Comparison of ENCODE assay signal across 2 cellular contexts in genomic region chr7:20346577-20346976, GRCh38.
TF ChIP-seq lines count a peak whose summit lies in the region.

No MANE protein-coding gene starts in this region.

TF ChIP-seq in GM23338, 12 proteins besides CTCF, POLR2A, EP300 and RAD21 (continued from another document):
- TF ChIP-seq, protein P1, sequence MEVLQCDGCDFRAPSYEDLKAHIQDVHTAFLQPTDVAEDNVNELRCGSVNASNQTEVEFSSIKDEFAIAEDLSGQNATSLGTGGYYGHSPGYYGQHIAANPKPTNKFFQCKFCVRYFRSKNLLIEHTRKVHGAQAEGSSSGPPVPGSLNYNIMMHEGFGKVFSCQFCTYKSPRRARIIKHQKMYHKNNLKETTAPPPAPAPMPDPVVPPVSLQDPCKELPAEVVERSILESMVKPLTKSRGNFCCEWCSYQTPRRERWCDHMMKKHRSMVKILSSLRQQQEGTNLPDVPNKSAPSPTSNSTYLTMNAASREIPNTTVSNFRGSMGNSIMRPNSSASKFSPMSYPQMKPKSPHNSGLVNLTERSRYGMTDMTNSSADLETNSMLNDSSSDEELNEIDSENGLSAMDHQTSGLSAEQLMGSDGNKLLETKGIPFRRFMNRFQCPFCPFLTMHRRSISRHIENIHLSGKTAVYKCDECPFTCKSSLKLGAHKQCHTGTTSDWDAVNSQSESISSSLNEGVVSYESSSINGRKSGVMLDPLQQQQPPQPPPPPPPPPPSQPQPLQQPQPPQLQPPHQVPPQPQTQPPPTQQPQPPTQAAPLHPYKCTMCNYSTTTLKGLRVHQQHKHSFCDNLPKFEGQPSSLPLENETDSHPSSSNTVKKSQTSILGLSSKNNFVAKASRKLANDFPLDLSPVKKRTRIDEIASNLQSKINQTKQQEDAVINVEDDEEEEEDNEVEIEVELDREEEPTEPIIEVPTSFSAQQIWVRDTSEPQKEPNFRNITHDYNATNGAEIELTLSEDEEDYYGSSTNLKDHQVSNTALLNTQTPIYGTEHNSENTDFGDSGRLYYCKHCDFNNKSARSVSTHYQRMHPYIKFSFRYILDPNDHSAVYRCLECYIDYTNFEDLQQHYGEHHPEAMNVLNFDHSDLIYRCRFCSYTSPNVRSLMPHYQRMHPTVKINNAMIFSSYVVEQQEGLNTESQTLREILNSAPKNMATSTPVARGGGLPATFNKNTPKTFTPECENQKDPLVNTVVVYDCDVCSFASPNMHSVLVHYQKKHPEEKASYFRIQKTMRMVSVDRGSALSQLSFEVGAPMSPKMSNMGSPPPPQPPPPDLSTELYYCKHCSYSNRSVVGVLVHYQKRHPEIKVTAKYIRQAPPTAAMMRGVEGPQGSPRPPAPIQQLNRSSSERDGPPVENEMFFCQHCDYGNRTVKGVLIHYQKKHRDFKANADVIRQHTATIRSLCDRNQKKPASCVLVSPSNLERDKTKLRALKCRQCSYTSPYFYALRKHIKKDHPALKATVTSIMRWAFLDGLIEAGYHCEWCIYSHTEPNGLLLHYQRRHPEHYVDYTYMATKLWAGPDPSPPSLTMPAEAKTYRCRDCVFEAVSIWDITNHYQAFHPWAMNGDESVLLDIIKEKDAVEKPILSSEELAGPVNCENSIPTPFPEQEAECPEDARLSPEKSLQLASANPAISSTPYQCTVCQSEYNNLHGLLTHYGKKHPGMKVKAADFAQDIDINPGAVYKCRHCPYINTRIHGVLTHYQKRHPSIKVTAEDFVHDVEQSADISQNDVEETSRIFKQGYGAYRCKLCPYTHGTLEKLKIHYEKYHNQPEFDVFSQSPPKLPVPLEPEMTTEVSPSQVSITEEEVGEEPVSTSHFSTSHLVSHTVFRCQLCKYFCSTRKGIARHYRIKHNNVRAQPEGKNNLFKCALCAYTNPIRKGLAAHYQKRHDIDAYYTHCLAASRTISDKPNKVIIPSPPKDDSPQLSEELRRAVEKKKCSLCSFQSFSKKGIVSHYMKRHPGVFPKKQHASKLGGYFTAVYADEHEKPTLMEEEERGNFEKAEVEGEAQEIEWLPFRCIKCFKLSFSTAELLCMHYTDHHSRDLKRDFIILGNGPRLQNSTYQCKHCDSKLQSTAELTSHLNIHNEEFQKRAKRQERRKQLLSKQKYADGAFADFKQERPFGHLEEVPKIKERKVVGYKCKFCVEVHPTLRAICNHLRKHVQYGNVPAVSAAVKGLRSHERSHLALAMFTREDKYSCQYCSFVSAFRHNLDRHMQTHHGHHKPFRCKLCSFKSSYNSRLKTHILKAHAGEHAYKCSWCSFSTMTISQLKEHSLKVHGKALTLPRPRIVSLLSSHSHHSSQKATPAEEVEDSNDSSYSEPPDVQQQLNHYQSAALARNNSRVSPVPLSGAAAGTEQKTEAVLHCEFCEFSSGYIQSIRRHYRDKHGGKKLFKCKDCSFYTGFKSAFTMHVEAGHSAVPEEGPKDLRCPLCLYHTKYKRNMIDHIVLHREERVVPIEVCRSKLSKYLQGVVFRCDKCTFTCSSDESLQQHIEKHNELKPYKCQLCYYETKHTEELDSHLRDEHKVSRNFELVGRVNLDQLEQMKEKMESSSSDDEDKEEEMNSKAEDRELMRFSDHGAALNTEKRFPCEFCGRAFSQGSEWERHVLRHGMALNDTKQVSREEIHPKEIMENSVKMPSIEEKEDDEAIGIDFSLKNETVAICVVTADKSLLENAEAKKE (CRISPR knock-in tag; IDR thresholded peaks at IDR 0.05), result no peak
- TF ChIP-seq ZNF331 (CRISPR knock-in tag; IDR thresholded peaks at IDR 0.05; ENCODE audit: low read depth), result no peak
- no peak for TF ChIP-seq EZH2phosphoT487 (IDR thresholded peaks at IDR 0.05; ENCODE audit: unreplicated experiment)
- no peak for TF ChIP-seq ZNF114 (CRISPR knock-in tag; IDR thresholded peaks at IDR 0.05)
- no peak for TF ChIP-seq JUNB (IDR thresholded peaks at IDR 0.05; ENCODE audit: unreplicated experiment)
- TF ChIP-seq CREB1 (CRISPR knock-in tag; IDR thresholded peaks at IDR 0.05; ENCODE audit: low read depth), result no peak
- TF ChIP-seq REST (IDR thresholded peaks at IDR 0.05; ENCODE audit: unreplicated experiment), result no peak
- no peak for TF ChIP-seq POLR2AphosphoS5 (IDR thresholded peaks at IDR 0.05; ENCODE audit: low read depth)
- no peak for TF ChIP-seq ETS1 (IDR thresholded peaks at IDR 0.05)

TF ChIP-seq in WTC11, 78 proteins besides CTCF, POLR2A, EP300 and RAD21 (continued from another document):
- TF ChIP-seq PRDM15 (CRISPR knock-in tag; IDR thresholded peaks at IDR 0.05) (no peak), CREB1 (CRISPR knock-in tag; IDR thresholded peaks at IDR 0.05) (no peak), ZSCAN18 (CRISPR knock-in tag; IDR thresholded peaks at IDR 0.05) (no peak), ZNF317 (CRISPR knock-in tag; IDR thresholded peaks at IDR 0.05; ENCODE audit: borderline replicate concordance, low read depth) (no peak)
